Comparison of ENCODE assay signal across 24 cellular contexts in the genomic region with DNA sequence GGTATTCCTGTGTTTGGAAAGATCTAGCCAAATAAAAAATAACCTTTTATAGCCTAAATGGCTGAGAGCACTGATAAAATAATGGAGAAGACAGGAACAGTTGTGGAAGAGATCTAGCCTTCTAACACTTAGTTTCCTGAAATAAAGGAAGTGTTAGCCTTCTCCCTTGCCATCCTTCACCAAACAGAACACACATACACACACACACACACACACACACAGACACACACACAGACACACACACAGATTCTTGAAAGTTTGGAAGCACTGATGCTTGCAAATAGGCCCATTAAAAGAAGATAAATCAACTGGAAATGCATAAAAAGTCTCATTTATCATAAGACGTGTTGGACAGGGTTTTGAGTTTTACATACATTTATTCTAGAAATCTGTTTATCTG. TPM values are rescaled to one million over a fixed set of nuclear protein-coding genes. Genes with fewer than 3 reads are reported as not detected.
DNase-seq lines count a peak whose midpoint lies in the region; ATAC-seq and TF ChIP-seq lines count a peak whose summit lies in the region.
"Had no signal": no experiment of that assay in that cellular context is flagged by ENCODE, and none has a peak within 500 bp of the region (broad histone marks: within the 10 kb centered on the region; RNA-seq: fewer than 3 reads in every experiment).

No MANE protein-coding gene starts in this region.

- H4K8ac ChIP-seq in mesenchymal stem cell (ENCODE audit: low read length): no peak overlapping the region

- TF ChIP-seq CTCF in mammary epithelial cell (conservative IDR thresholded peaks at IDR 0.05 in 1 of 2, IDR thresholded peaks at IDR 0.05 in 1 of 2; ENCODE audit: extremely low read depth in 1 of 2, insufficient read depth in 1 of 2, low read depth in 1 of 2, low read length in 2 of 2) (no peak), breast epithelium (IDR thresholded peaks at IDR 0.05) (no peak), foreskin keratinocyte (conservative IDR thresholded peaks at IDR 0.05) (no peak), transverse colon (IDR thresholded peaks at IDR 0.05) (no peak)

- no peak overlapping the region for H4K91ac ChIP-seq in mesenchymal stem cell (ENCODE audit: low read length)

- no peak for TF ChIP-seq EP300 in transverse colon (IDR thresholded peaks at IDR 0.05; ENCODE audit: low read depth)

- peak overlapping the region; percentile 49 for H2BK5ac ChIP-seq in mesenchymal stem cell (ENCODE audit: low read depth, low read length, poor library complexity, severe bottlenecking)

- H2AFZ ChIP-seq in mammary epithelial cell (ENCODE audit: low read depth, low read length) (peak overlapping the region; percentile 66), mesenchymal stem cell (ENCODE audit: low read depth, low read length) (no peak overlapping the region)

- peaks cover 27% of the 10 kb centered on the region for H3K79me1 ChIP-seq in mesenchymal stem cell (replicated peaks; ENCODE audit: low read length, poor library complexity, severe bottlenecking)

- H4K20me1 ChIP-seq in mammary epithelial cell (ENCODE audit: insufficient read depth, low read length): no peaks in the 10 kb centered on the region

- ATAC-seq in foreskin keratinocyte: no peak
- ATAC-seq: CD8-positive, alpha-beta T cell had no signal

- no peak overlapping the region for H2BK120ac ChIP-seq in mesenchymal stem cell (ENCODE audit: low read depth, low read length)

- H3K36me3 ChIP-seq in mammary epithelial cell (ENCODE audit: insufficient read depth, low read length) (no peaks in the 10 kb centered on the region), breast epithelium (no peaks in the 10 kb centered on the region), mesenchymal stem cell (ENCODE audit: control insufficient read depth in 1 of 2, insufficient read depth in 2 of 2, low read depth in 1 of 2, low read length in 2 of 2) (no peaks in the 10 kb centered on the region), transverse colon (no peaks in the 10 kb centered on the region)
- H3K36me3 ChIP-seq: Peyer's patch had no signal

- CTCF ChIA-PET in mammary epithelial cell (lab: Charles Lee; ENCODE audit: low non-redundant PET): no interaction called here
- CTCF ChIA-PET in activated naive CD4-positive, alpha-beta T cell treated with anti-CD3 and anti-CD28 coated beads for 36 hours (lab: Charles Lee): no interaction called here

- no peaks in the 10 kb centered on the region for H3K36me3 Mint-ChIP-seq in activated naive CD4-positive, alpha-beta T cell treated with anti-CD3 and anti-CD28 coated beads for 36 hours (ENCODE audit: low read depth)
- H3K36me3 Mint-ChIP-seq: CD8-positive, alpha-beta T cell had no signal

- H3K9ac ChIP-seq in mammary epithelial cell (ENCODE audit: insufficient read depth, low read length) (peak overlapping the region; percentile 66), mesenchymal stem cell (ENCODE audit: low read length) (no peak overlapping the region)
- H3K9ac ChIP-seq: KMS-11 had no signal

- H3K4me3 ChIP-seq in mammary epithelial cell (replicated peaks in 1 of 3; ENCODE audit: insufficient read depth in 1 of 3, low read depth in 2 of 3, low read length in 3 of 3) (no peak overlapping the region), breast epithelium (no peak overlapping the region), mesenchymal stem cell (ENCODE audit: insufficient read depth in 1 of 2, low read depth in 1 of 2, low read length in 2 of 2) (no peak overlapping the region), transverse colon (no peak overlapping the region)
- H3K4me3 ChIP-seq: Peyer's patch had no signal

- dilution Hi-C loops in mammary epithelial cell (cut with HindIII; ENCODE audit: low sequenced_read_pairs): no loop called here

- H3K23ac ChIP-seq in mesenchymal stem cell (ENCODE audit: low read length in 2 of 2): no peak overlapping the region

- no peak overlapping the region for H3K4ac ChIP-seq in mesenchymal stem cell (ENCODE audit: low read depth in 1 of 2, low read length in 2 of 2)

- H2AK5ac ChIP-seq in mesenchymal stem cell (ENCODE audit: low read length, severe bottlenecking): no peak overlapping the region

- no peaks in the 10 kb centered on the region for H3K4me1 Mint-ChIP-seq in activated naive CD4-positive, alpha-beta T cell treated with anti-CD3 and anti-CD28 coated beads for 36 hours (ENCODE audit: low read depth)

- DNase-seq in mammary epithelial cell (no peak), breast epithelium (ENCODE audit: low spot score in 2 of 2) (no peak), foreskin keratinocyte (no peak), mesenchymal stem cell (no peak), transverse colon (no peak), nucleus accumbens (lab: John Stamatoyannopoulos, UW) (no peak)
- DNase-seq in activated naive CD4-positive, alpha-beta T cell treated with anti-CD3 and anti-CD28 coated beads for 36 hours: no peak
- DNase-seq in activated effector memory CD4-positive, alpha-beta T cell treated with anti-CD3 and anti-CD28 coated beads, Interleukin-2, amount 50 U/mL, for 16 hours: no peak
- DNase-seq: AML-193; C1 segment of cervical spinal cord; CD8-positive, alpha-beta T cell; DMS153; GDM1; NCI-H1092 treated with DMSO at 0.1 percent for 48 hours; NCI-H1436 treated with DMSO at 0.1 percent for 48 hours; NCI-H2029; NCI-H226; NCI-H524; NCI-H774; NK-92 treated with Interleukin-12 subunit alpha and Interleukin-12 subunit beta, amount 100 ng/mL, for 24 hours; Peyer's patch had no signal

- WGBS in mammary epithelial cell (ENCODE audit: low coverage, missing lambda C conversion rate): 50% methylated on average over 1 of the region's 1 CpG
- 63% methylated on average over 1 of the region's 1 CpG for WGBS in mesenchymal stem cell
- 14 to 33% methylated on average over 1 of the region's 1 CpG for WGBS in transverse colon (ENCODE audit: low coverage in 1 of 2), 2 donors

- peaks cover 30% of the 10 kb centered on the region for H3K27me3 Mint-ChIP-seq in activated naive CD4-positive, alpha-beta T cell treated with anti-CD3 and anti-CD28 coated beads for 36 hours (ENCODE audit: low read depth)

- H3K4me3 Mint-ChIP-seq in activated naive CD4-positive, alpha-beta T cell treated with anti-CD3 and anti-CD28 coated beads for 36 hours: no peak overlapping the region
- H3K4me3 Mint-ChIP-seq: CD8-positive, alpha-beta T cell had no signal

- H3K9me3 ChIP-seq in mammary epithelial cell (replicated peaks; ENCODE audit: insufficient read depth, low read length) (no peaks in the 10 kb centered on the region), breast epithelium (no peaks in the 10 kb centered on the region), mesenchymal stem cell (ENCODE audit: control insufficient read depth, low read length) (no peaks in the 10 kb centered on the region), transverse colon (no peaks in the 10 kb centered on the region)
- H3K9me3 ChIP-seq: Peyer's patch had no signal

- no peak overlapping the region for H2BK15ac ChIP-seq in mesenchymal stem cell (ENCODE audit: low read depth, poor library complexity, severe bottlenecking)

- no peaks in the 10 kb centered on the region for H3K79me2 ChIP-seq in mammary epithelial cell (ENCODE audit: insufficient read depth, low read length)

- intact Hi-C loops in mammary epithelial cell (cut with micrococcal nuclease) (no loop called here), breast epithelium (cut with DNase I; ENCODE audit: low total_unique reads) (no loop called here), transverse colon (cut with DNase I; ENCODE audit: low total_unique reads) (no loop called here)
- intact Hi-C loops in activated naive CD4-positive, alpha-beta T cell treated with anti-CD3 and anti-CD28 coated beads for 36 hours (cut with micrococcal nuclease): no loop called here

- no peaks in the 10 kb centered on the region for H3K27me3 ChIP-seq in mammary epithelial cell (ENCODE audit: insufficient read depth, low read length)
- no peaks in the 10 kb centered on the region for H3K27me3 ChIP-seq in breast epithelium
- no peaks in the 10 kb centered on the region for H3K27me3 ChIP-seq in foreskin keratinocyte
- no peaks in the 10 kb centered on the region for H3K27me3 ChIP-seq in mesenchymal stem cell (ENCODE audit: control insufficient read depth in 1 of 2, insufficient read depth in 1 of 2, low read length in 2 of 2)
- H3K27me3 ChIP-seq in transverse colon: no peaks in the 10 kb centered on the region
- H3K27me3 ChIP-seq: Peyer's patch had no signal

- TF ChIP-seq POLR2A in breast epithelium (IDR thresholded peaks at IDR 0.05): no peak
- TF ChIP-seq POLR2A in transverse colon (IDR thresholded peaks at IDR 0.05): no peak

- no TSS peak for BruUV-seq in mammary epithelial cell (replicated peaks; lab: Mats Ljungman, UMichigan)

- H3K27ac Mint-ChIP-seq in activated naive CD4-positive, alpha-beta T cell treated with anti-CD3 and anti-CD28 coated beads for 36 hours: no peak overlapping the region
- H3K27ac Mint-ChIP-seq: CD8-positive, alpha-beta T cell had no signal

- H3K4me1 ChIP-seq in mammary epithelial cell (ENCODE audit: insufficient read depth, low read length) (peaks cover 21% of the 10 kb centered on the region), breast epithelium (no peaks in the 10 kb centered on the region), foreskin keratinocyte (peaks cover 5% of the 10 kb centered on the region), mesenchymal stem cell (ENCODE audit: control insufficient read depth, insufficient read depth, low read depth, low read length) (peaks cover 3% of the 10 kb centered on the region), transverse colon (peaks cover 0 to 18% (median 9%) of the 10 kb centered on the region in 4 donors)
- H3K4me1 ChIP-seq: Peyer's patch had no signal

- no peaks in the 10 kb centered on the region for H3K9me3 Mint-ChIP-seq in activated naive CD4-positive, alpha-beta T cell treated with anti-CD3 and anti-CD28 coated beads for 36 hours
- H3K9me3 Mint-ChIP-seq: CD8-positive, alpha-beta T cell had no signal

- H3K4me2 ChIP-seq in mammary epithelial cell (ENCODE audit: insufficient read depth, low read depth, low read length) (peak overlapping the region; percentile 43), mesenchymal stem cell (ENCODE audit: low read length, poor library complexity, severe bottlenecking) (no peak overlapping the region)
- H3K4me2 ChIP-seq: KMS-11 had no signal

- H2BK12ac ChIP-seq in mesenchymal stem cell (ENCODE audit: low read length in 2 of 2): no peak overlapping the region

- in situ Hi-C loops in mammary epithelial cell (cut with MboI; ENCODE audit: low sequenced_read_pairs in 2 of 2) (loop anchor here in 1 of 2 donors (5.0 kb wide), 1 partner anchor 46 kb away; no protein-coding TSS in a partner anchor), transverse colon (cut with MboI; ENCODE audit: low pct_ligation_motif_present in 1 of 4, low pct_unique_long_range_greater_than_20kb in 1 of 4, low sequenced_read_pairs in 3 of 4) (no loop called here)

- H3K27ac ChIP-seq in mammary epithelial cell (ENCODE audit: insufficient read depth, low read depth, low read length): peak overlapping the region; percentile 93
- H3K27ac ChIP-seq in breast epithelium: no peak overlapping the region
- H3K27ac ChIP-seq in foreskin keratinocyte: peak overlapping the region; percentile 47
- H3K27ac ChIP-seq in mesenchymal stem cell (ENCODE audit: low read length, poor library complexity, severe bottlenecking): peak overlapping the region; percentile 97
- H3K27ac ChIP-seq in transverse colon: peak overlapping the region; percentile 24 to 57 (median 54)
- H3K27ac ChIP-seq: 22Rv1, KMS-11, Peyer's patch had no signal

- no peak overlapping the region for H3K14ac ChIP-seq in mesenchymal stem cell (ENCODE audit: low read length in 2 of 2)

- no peak overlapping the region for H3K18ac ChIP-seq in mesenchymal stem cell (ENCODE audit: low read depth in 1 of 2, low read length in 2 of 2)

RNA-seq across cellular contexts. Expression of gene KIRREL3, which starts 37.5 kb away (rescaled TPM):
- total RNA-seq in mammary epithelial cell: under 1 TPM in 1 of 2 donors, not detected in 1; under 0.01 TPM
- polyA plus RNA-seq in mammary epithelial cell: 0.31 TPM
- polyA minus RNA-seq in mammary epithelial cell: 1.4 TPM
- total RNA-seq in breast epithelium: under 1 TPM in 2 of 3 donors, not detected in 1; 0.32 to 0.33 TPM
- total RNA-seq in foreskin keratinocyte: 0.03 TPM in 1 of 2 replicates, not detected in the other
- 0.08 TPM in 1 of 2 replicates, not detected in the other for polyA plus RNA-seq in foreskin keratinocyte
- polyA plus RNA-seq in mesenchymal stem cell (2013, experiment 1 of 2): 0.04 TPM
- 0.04 TPM for polyA plus RNA-seq in mesenchymal stem cell (2013, experiment 2 of 2)
- total RNA-seq in transverse colon: 10 to 100 TPM in 1 of 4 donors, 1 to 10 TPM in 1, under 1 TPM in 1, not detected in 1; 0.82 to 15.7 (median 1.4) TPM
- not detected for total RNA-seq in activated naive CD4-positive, alpha-beta T cell treated with anti-CD3 and anti-CD28 coated beads for 36 hours
- total RNA-seq: CD8-positive, alpha-beta T cell; H4 had no signal

Comparison
In these comparisons a context has a peak if more than half of its experiments do, and no peak if none do; other contexts are left out.
1. H3K27ac ChIP-seq: peak in mammary epithelial cell (single experiment), foreskin keratinocyte (single experiment), mesenchymal stem cell (single experiment) and transverse colon (4 of 4); none in breast epithelium (0 of 2).